8 cellular contexts compared by ENCODE assay signal in the genomic region with DNA sequence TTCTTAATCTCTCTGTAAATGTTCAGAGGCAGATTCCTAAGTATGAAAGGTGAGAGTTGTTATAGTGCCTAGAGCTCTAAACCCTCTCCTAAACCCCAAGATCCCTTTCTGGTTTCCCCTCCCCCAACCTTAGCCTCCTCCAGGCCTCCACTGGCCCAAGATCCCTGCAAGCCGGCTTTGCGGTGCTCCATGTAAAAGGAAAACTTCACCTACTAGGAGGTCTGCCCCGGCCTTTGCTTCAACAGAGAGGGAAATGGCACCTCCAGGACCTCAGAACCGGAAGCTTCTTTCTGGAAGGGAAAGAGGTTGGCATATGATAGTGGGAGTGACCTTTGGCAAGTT. TPM values are rescaled to one million over a fixed set of nuclear protein-coding genes. Genes with fewer than 3 reads are reported as not detected.
A peak's percentile ranks its signal among the peaks of the same experiment; 100 is the strongest.
DNase-seq lines count a peak whose midpoint lies in the region; ATAC-seq and TF ChIP-seq lines count a peak whose summit lies in the region.

No MANE protein-coding gene starts in this region.

- WGBS in smooth muscle cell (ENCODE audit: low lambda C conversion rate), result 30% methylated on average over 4 of the region's 4 CpGs

- peaks cover 43% of the 10 kb centered on the region for H3K36me3 Mint-ChIP-seq in activated CD4-positive, alpha-beta memory T cell treated with anti-CD3 and anti-CD28 coated beads, Interleukin-2, amount 10 ng/mL, durations not matched to agents 7 days and 5 days (ENCODE audit: low read depth)
- no peaks in the 10 kb centered on the region for H3K36me3 Mint-ChIP-seq in glutamatergic neuron (ENCODE audit: unreplicated experiment)

- H3K4me1 Mint-ChIP-seq in activated CD4-positive, alpha-beta memory T cell treated with anti-CD3 and anti-CD28 coated beads, Interleukin-2, amount 10 ng/mL, durations not matched to agents 7 days and 5 days, result peaks cover 39% of the 10 kb centered on the region
- peaks cover 9% of the 10 kb centered on the region for H3K4me1 Mint-ChIP-seq in glutamatergic neuron (ENCODE audit: low read depth, unreplicated experiment)

- peak overlapping the region; percentile 65 for H3K27ac Mint-ChIP-seq in activated CD4-positive, alpha-beta memory T cell treated with anti-CD3 and anti-CD28 coated beads, Interleukin-2, amount 10 ng/mL, durations not matched to agents 7 days and 5 days
- peak overlapping the region; percentile 67 for H3K27ac Mint-ChIP-seq in glutamatergic neuron (ENCODE audit: unreplicated experiment)

- TF ChIP-seq CTCF in glutamatergic neuron (IDR thresholded peaks at IDR 0.05; ENCODE audit: partially characterized antibody, unreplicated experiment) (no peak), smooth muscle cell (IDR thresholded peaks at IDR 0.05; ENCODE audit: borderline replicate concordance, insufficient read depth, poor library complexity, severe bottlenecking) (no peak)

- peaks cover 13% of the 10 kb centered on the region for H3K4me1 ChIP-seq in smooth muscle cell (ENCODE audit: low read depth)

- H3K79me2 ChIP-seq in smooth muscle cell (ENCODE audit: low read depth), result peaks cover 65% of the 10 kb centered on the region

- H3F3A ChIP-seq in smooth muscle cell (ENCODE audit: low read depth), result peaks cover 13% of the 10 kb centered on the region

- no peak overlapping the region for H2AFZ ChIP-seq in smooth muscle cell (ENCODE audit: low read depth)

- H3K9ac ChIP-seq in smooth muscle cell (ENCODE audit: low read depth), result peak overlapping the region; percentile 94

- H3K9me3 Mint-ChIP-seq in activated CD4-positive, alpha-beta memory T cell treated with anti-CD3 and anti-CD28 coated beads, Interleukin-2, amount 10 ng/mL, durations not matched to agents 7 days and 5 days, result no peaks in the 10 kb centered on the region
- peaks cover 11% of the 10 kb centered on the region for H3K9me3 Mint-ChIP-seq in glutamatergic neuron (ENCODE audit: unreplicated experiment)

- CTCF ChIA-PET in activated CD4-positive, alpha-beta memory T cell treated with anti-CD3 and anti-CD28 coated beads, Interleukin-2, amount 10 ng/mL, durations not matched to agents 7 days and 5 days (lab: Charles Lee), result interaction anchor here (0.9 to 5.5 kb wide), 4 partner anchors 9 to 219 kb away, joined by 3 to 35 read pairs (median 4); no protein-coding TSS in a partner anchor

- peak overlapping the region; percentile 75 for H3K4me3 Mint-ChIP-seq in activated CD4-positive, alpha-beta memory T cell treated with anti-CD3 and anti-CD28 coated beads, Interleukin-2, amount 10 ng/mL, durations not matched to agents 7 days and 5 days
- peak overlapping the region; percentile 72 for H3K4me3 Mint-ChIP-seq in glutamatergic neuron (ENCODE audit: unreplicated experiment)

- H3K27me3 Mint-ChIP-seq in activated CD4-positive, alpha-beta memory T cell treated with anti-CD3 and anti-CD28 coated beads, Interleukin-2, amount 10 ng/mL, durations not matched to agents 7 days and 5 days, result peaks cover 18% of the 10 kb centered on the region
- peaks cover 13% of the 10 kb centered on the region for H3K27me3 Mint-ChIP-seq in glutamatergic neuron (ENCODE audit: unreplicated experiment)

- H3K27me3 ChIP-seq in smooth muscle cell (ENCODE audit: low read depth), result no peaks in the 10 kb centered on the region

- POLR2A ChIA-PET in activated CD4-positive, alpha-beta memory T cell treated with anti-CD3 and anti-CD28 coated beads, Interleukin-2, amount 10 ng/mL, durations not matched to agents 7 days and 5 days (lab: Charles Lee), result interaction anchor here (0.8 to 3.3 kb wide), 2 partner anchors 13 to 109 kb away, joined by 3 to 20 read pairs; partner anchors contain the start of gene DSTN

- H3K27ac ChIP-seq in smooth muscle cell (ENCODE audit: low read depth), result peak overlapping the region; percentile 80
- H3K27ac ChIP-seq in caudate nucleus (ENCODE audit: low read depth, low read length), result no peak overlapping the region

- H4K20me1 ChIP-seq in smooth muscle cell (ENCODE audit: low read depth), result peaks cover 63% of the 10 kb centered on the region

- peak overlapping the region; percentile 89 for H3K4me2 ChIP-seq in smooth muscle cell

- peak overlapping the region; percentile 98 for H3K4me3 ChIP-seq in smooth muscle cell

- no peak for ATAC-seq in GM19351 (IDR thresholded peaks at IDR 0.05; ENCODE audit: unreplicated experiment)
- no peak for ATAC-seq in HG03571 (IDR thresholded peaks at IDR 0.05; ENCODE audit: unreplicated experiment)
- no peak for ATAC-seq in HG03378 (IDR thresholded peaks at IDR 0.05; ENCODE audit: unreplicated experiment)

- H3K36me3 ChIP-seq in smooth muscle cell (ENCODE audit: low read depth), result peaks cover 4% of the 10 kb centered on the region

- DNase-seq in HCEC 1CT (peak; percentile 3), glutamatergic neuron (no peak), smooth muscle cell (lab: John Stamatoyannopoulos, UW; ENCODE audit: unreplicated experiment) (no peak), caudate nucleus (lab: John Stamatoyannopoulos, UW) (no peak)
- DNase-seq in activated CD4-positive, alpha-beta memory T cell treated with anti-CD3 and anti-CD28 coated beads, Interleukin-2, amount 10 ng/mL, durations not matched to agents 7 days and 5 days, result no peak

- no peaks in the 10 kb centered on the region for H3K9me3 ChIP-seq in smooth muscle cell (replicated peaks; ENCODE audit: low read depth)

RNA-seq across cellular contexts. Expression of gene RRBP1, which starts 2.3 kb away (rescaled TPM):
- 10 to 100 TPM; 82.3 to 85.7 TPM for total RNA-seq in activated CD4-positive, alpha-beta memory T cell treated with anti-CD3 and anti-CD28 coated beads, Interleukin-2, amount 10 ng/mL, durations not matched to agents 7 days and 5 days
- total RNA-seq in glutamatergic neuron (ENCODE audit: unreplicated experiment) (63.3 TPM), smooth muscle cell (142 and 180 TPM in 2 replicates)
- polyA plus RNA-seq in smooth muscle cell, result 224 and 226 TPM in 2 replicates

RNA-seq across cellular contexts. Expression of gene BANF2, which starts 20.0 kb away (rescaled TPM):
- not detected for total RNA-seq in activated CD4-positive, alpha-beta memory T cell treated with anti-CD3 and anti-CD28 coated beads, Interleukin-2, amount 10 ng/mL, durations not matched to agents 7 days and 5 days
- total RNA-seq in glutamatergic neuron (ENCODE audit: unreplicated experiment), result not detected
- total RNA-seq in smooth muscle cell, result not detected in 2 replicates
- polyA plus RNA-seq in smooth muscle cell, result not detected in 2 replicates
